ENCODE assay signal across 34 cellular contexts in the genomic region with DNA sequence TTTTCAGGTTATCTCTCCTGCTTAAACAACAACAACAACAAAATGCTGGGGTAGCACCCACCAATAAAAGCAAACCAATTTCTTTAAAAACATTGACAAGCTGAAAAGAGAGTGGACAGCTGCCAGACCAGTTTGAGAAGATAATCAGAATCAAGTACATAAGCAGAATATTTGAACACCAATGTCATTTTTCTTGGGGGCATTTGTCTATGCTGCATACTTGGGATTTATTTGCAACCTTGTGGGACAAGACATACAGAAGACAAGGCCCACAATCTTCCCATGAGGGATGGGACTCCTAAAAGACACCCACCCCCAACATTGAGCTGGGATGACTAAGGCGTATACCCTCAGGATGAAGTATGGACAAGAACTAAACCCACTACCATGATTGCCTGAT.
"Had no signal": no experiment of that assay in that cellular context is flagged by ENCODE, and none has a peak within 500 bp of the region (broad histone marks: within the 10 kb centered on the region; RNA-seq: fewer than 3 reads in every experiment).

No MANE protein-coding gene starts in this region.

- H3K27ac ChIP-seq: KMS-11 had no signal

- H3K4me2 ChIP-seq: KMS-11 had no signal

- DNase-seq: Karpas-422, Kasumi-1, MG63, MM.1S, MV-4-11, NCI-H1048, NCI-H1092, NCI-H1092 treated with DMSO at 0.1 percent for 48 hours, NCI-H1105, NCI-H1105 treated with DMSO at 0.1 percent for 48 hours, NCI-H1417, NCI-H1417 treated with DMSO at 0.1 percent for 48 hours, NCI-H1436, NCI-H1436 treated with DMSO at 0.1 percent for 48 hours, NCI-H146, NCI-H1694, NCI-H1694 treated with DMSO at 0.1 percent for 48 hours, NCI-H187, NCI-H187 treated with DMSO at 0.1 percent for 48 hours, NCI-H1930, NCI-H2029, NCI-H2029 treated with DMSO at 0.1 percent for 48 hours, NCI-H2081, NCI-H2081 treated with DMSO at 0.1 percent for 48 hours, NCI-H2107, NCI-H2171, NCI-H2171 treated with DMSO at 0.1 percent for 48 hours, NCI-H2227 treated with DMSO at 0.1 percent for 48 hours, NCI-H226, NCI-H345, NCI-H446, NCI-H446 treated with DMSO at 0.1 percent for 48 hours, NCI-H510A had no signal

- H3K9ac ChIP-seq: KMS-11 had no signal

- H3K4me3 ChIP-seq: MG63 had no signal

- H3K9me3 ChIP-seq: MG63 had no signal

- H3K36me3 ChIP-seq: MG63 had no signal

- H3K27me3 ChIP-seq: MG63 had no signal
